8 cellular contexts compared by ENCODE assay signal in genomic region chr12:1690578-1691122, GRCh38. TPM values are rescaled to one million over a fixed set of nuclear protein-coding genes. Genes with fewer than 3 reads are reported as not detected.
DNase-seq lines count a peak whose midpoint lies in the region; ATAC-seq and TF ChIP-seq lines count a peak whose summit lies in the region.

ADIPOR2 (plus strand) TSS chr12:1691070; CDS start chr12:1754344, 63,274 bp downstream.

- no peaks in the 10 kb centered on the region for H3K27me3 ChIP-seq in spleen (replicated peaks in 1 of 7)

- peak within 1 kb of the TSS; percentile 52 to 84 (median 79) for H3K4me3 ChIP-seq in spleen

- ATAC-seq in GM19025 (IDR thresholded peaks at IDR 0.05; ENCODE audit: low read depth, unreplicated experiment) (peak; percentile 96), HG03280 (IDR thresholded peaks at IDR 0.05; ENCODE audit: unreplicated experiment) (peak; percentile 94)

- H3K4me1 ChIP-seq in spleen = peaks cover 17 to 60% (median 37%) of the 10 kb centered on the region in 6 donors

- H3K9me3 ChIP-seq in spleen = no peaks in the 10 kb centered on the region

- DNase-seq in AG09319 (ENCODE audit: extremely low read depth, low read depth) = peak; percentile 90
- DNase-seq in NCI-H345 treated with DMSO at 0.1 percent for 48 hours (lab: John Stamatoyannopoulos, UW; ENCODE audit: unreplicated experiment) = peak; percentile 91
- DNase-seq in activated CD4-positive, CD25-positive, alpha-beta regulatory T cell (lab: John Stamatoyannopoulos, UW) = peak; percentile 81 to 90 (median 85)
- DNase-seq in caudate nucleus (lab: John Stamatoyannopoulos, UW) = peak in 60 of 61 donors; percentile 43 to 96 (median 91)
- peak; percentile 97 for DNase-seq in inferior parietal cortex (ENCODE audit: extremely low spot score)
- peak; percentile 97 for DNase-seq in spleen

- no peaks in the 10 kb centered on the region for H3K36me3 ChIP-seq in spleen

- WGBS in spleen, 5 donors = 0 to 1% (median 0%) methylated on average over 11 to 59 of the region's 59 CpGs

- TF ChIP-seq CTCF in AG09319 (IDR thresholded peaks at IDR 0.05; ENCODE audit: low read depth, low read length) = no peak
- TF ChIP-seq CTCF in spleen (IDR thresholded peaks at IDR 0.05 in 8 of 11, conservative IDR thresholded peaks at IDR 0.05 in 3 of 11) = peak in 2 of 11 experiments; percentile 15 to 21

- TF ChIP-seq POLR2A in spleen (IDR thresholded peaks at IDR 0.05) = peak in 1 of 3 donors; percentile 70

- intact Hi-C loops in spleen (cut with DNase I; ENCODE audit: low total_unique reads) = no loop called here

- H3K27ac ChIP-seq in caudate nucleus (ENCODE audit: low read depth, low read length) (peak within 1 kb of the TSS; percentile 94), spleen (peak within 1 kb of the TSS; percentile 74 to 97 (median 94))

RNA-seq across cellular contexts. Expression of gene ADIPOR2, which starts in this region (rescaled TPM):
- total RNA-seq in spleen = 10 to 100 TPM; 34.8 to 43.7 (median 39.9) TPM
- polyA plus RNA-seq in spleen = 10 to 100 TPM; 12.9 to 19.5 (median 15.7) TPM

Comparison
In these comparisons a context has a peak if more than half of its experiments do, and no peak if none do; other contexts are left out.
1. Peak in every context shown above with its lines: DNase-seq, ATAC-seq, H3K4me3 ChIP-seq and H3K27ac ChIP-seq.